ENCODE assay signal across 10 cellular contexts in genomic region chr12:5432011-5432400, GRCh38. TPM values are rescaled to one million over a fixed set of nuclear protein-coding genes. Genes with fewer than 3 reads are reported as not detected.
A peak's percentile ranks its signal among the peaks of the same experiment; 100 is the strongest.
DNase-seq lines count a peak whose midpoint lies in the region; ATAC-seq and TF ChIP-seq lines count a peak whose summit lies in the region.
"Had no signal": no experiment of that assay in that cellular context is flagged by ENCODE, and none has a peak within 500 bp of the region (broad histone marks: within the 10 kb centered on the region; RNA-seq: fewer than 3 reads in every experiment).

Gene NTF3, plus strand, starts transcription at chr12:5432108. Its CDS starts 217 bp downstream, at chr12:5432325.

- H3K4me1 ChIP-seq in heart right ventricle = peaks cover 8 to 52% (median 26%) of the 10 kb centered on the region in 9 donors

- peak within 1 kb of the TSS; percentile 43 to 76 (median 57) for H3K4me3 ChIP-seq in heart right ventricle

- intact Hi-C loops in heart right ventricle (cut with DNase I) = loop anchor here in 3 of 10 donors (5.0 to 10.0 kb wide), 4 partner anchors 75 to 407 kb away; no protein-coding TSS in a partner anchor
- intact Hi-C loops in sciatic nerve (cut with DNase I) = loop anchor here (5.0 to 10.0 kb wide), 2 partner anchors 257 to 845 kb away; no protein-coding TSS in a partner anchor

- no peaks in the 10 kb centered on the region for H3K36me3 ChIP-seq in heart right ventricle

- peaks cover 0 to 96% (median 57%) of the 10 kb centered on the region in 7 donors for H3K27me3 ChIP-seq in heart right ventricle

- peak; percentile 32; the same call in 1 of the 3 replicates for ATAC-seq in SK-N-SH treated with all-trans-retinoic acid at 6 μM for 48 hours
- peak in 7 of 8 donors; percentile 56 to 72 (median 65) for ATAC-seq in heart right ventricle
- peak; percentile 60 for ATAC-seq in sciatic nerve
- ATAC-seq in GM18505 (IDR thresholded peaks at IDR 0.05; ENCODE audit: unreplicated experiment) = no peak
- ATAC-seq in GM18909 (IDR thresholded peaks at IDR 0.05; ENCODE audit: poor library complexity, unreplicated experiment) = no peak

- DNase-seq in NCI-H2107 treated with DMSO at 0.1 percent for 48 hours (lab: John Stamatoyannopoulos, UW; ENCODE audit: unreplicated experiment) (peak; percentile 24), NCI-H2107 (lab: John Stamatoyannopoulos, UW) (no peak), heart right ventricle (peak; percentile 29 to 36), sciatic nerve (ENCODE audit: low spot score) (no peak), kidney glomerular epithelial cell (lab: John Stamatoyannopoulos, UW) (no peak)

- WGBS in heart right ventricle, 2 donors = 0 to 1% methylated on average over 33 to 34 of the region's 34 CpGs

- TF ChIP-seq POLR2A in GM18505 (IDR thresholded peaks at IDR 0.05; ENCODE audit: borderline replicate concordance, extremely low read depth, insufficient read depth, insufficient read length) = no peak

- H3K27ac ChIP-seq in heart right ventricle = peak within 1 kb of the TSS in 7 of 10 donors; percentile 15 to 64 (median 48)
- H3K27ac ChIP-seq: C4-2B had no signal

- no peak for TF ChIP-seq CTCF in heart right ventricle (IDR thresholded peaks at IDR 0.05)

- no peaks in the 10 kb centered on the region for H3K9me3 ChIP-seq in heart right ventricle

TF ChIP-seq in SK-N-SH treated with all-trans-retinoic acid at 6 μM for 48 hours, 23 proteins besides CTCF, POLR2A, EP300 and RAD21:
- TF ChIP-seq RARB (CRISPR knock-in tag; IDR thresholded peaks at IDR 0.05) = no peak
- TF ChIP-seq ZNF8 (CRISPR knock-in tag; IDR thresholded peaks at IDR 0.05) = no peak
- no peak for TF ChIP-seq ZNF70 (CRISPR knock-in tag; IDR thresholded peaks at IDR 0.05)
- no peak for TF ChIP-seq CSRNP3 (CRISPR knock-in tag; IDR thresholded peaks at IDR 0.05)
- no peak for TF ChIP-seq ISL1 (CRISPR knock-in tag; IDR thresholded peaks at IDR 0.05)
- no peak for TF ChIP-seq TCF4 (CRISPR knock-in tag; IDR thresholded peaks at IDR 0.05; ENCODE audit: borderline replicate concordance)
- TF ChIP-seq TSHZ2 (CRISPR knock-in tag; IDR thresholded peaks at IDR 0.05) = no peak
TF ChIP-seq in SK-N-SH treated with all-trans-retinoic acid at 6 μM for 48 hours: peak in this region for 0.

RNA-seq across cellular contexts. Expression of gene NTF3, which starts in this region (rescaled TPM):
- total RNA-seq in heart right ventricle = 1 to 10 TPM in 3 of 10 donors, under 1 TPM in 6, not detected in 1; 0.20 to 2.2 (median 0.77) TPM
- polyA plus RNA-seq in heart right ventricle = 1 to 10 TPM; 1.1 to 1.5 TPM
- total RNA-seq in sciatic nerve = 5.9 TPM
- total RNA-seq: T-helper 1 cell treated with Interleukin-12 subunit alpha and Interleukin-12 subunit beta and Interleukin-4 antibody, amounts not matched to agents 30 ng/mL and 1 ng/mL, for 36 hours had no signal

Comparison
In these comparisons a context has a peak if more than half of its experiments do, and no peak if none do; other contexts are left out.
1. DNase-seq: peak in NCI-H2107 treated with DMSO at 0.1 percent for 48 hours (single experiment) and heart right ventricle (2 of 2); none in NCI-H2107 (single experiment), sciatic nerve (single experiment) and kidney glomerular epithelial cell (single experiment).
2. ATAC-seq: peak in SK-N-SH treated with all-trans-retinoic acid at 6 μM for 48 hours (single experiment), heart right ventricle (7 of 8) and sciatic nerve (single experiment); none in GM18505 (single experiment) and GM18909 (single experiment).